Comparison of ENCODE assay signal across 8 cellular contexts in the genomic region with DNA sequence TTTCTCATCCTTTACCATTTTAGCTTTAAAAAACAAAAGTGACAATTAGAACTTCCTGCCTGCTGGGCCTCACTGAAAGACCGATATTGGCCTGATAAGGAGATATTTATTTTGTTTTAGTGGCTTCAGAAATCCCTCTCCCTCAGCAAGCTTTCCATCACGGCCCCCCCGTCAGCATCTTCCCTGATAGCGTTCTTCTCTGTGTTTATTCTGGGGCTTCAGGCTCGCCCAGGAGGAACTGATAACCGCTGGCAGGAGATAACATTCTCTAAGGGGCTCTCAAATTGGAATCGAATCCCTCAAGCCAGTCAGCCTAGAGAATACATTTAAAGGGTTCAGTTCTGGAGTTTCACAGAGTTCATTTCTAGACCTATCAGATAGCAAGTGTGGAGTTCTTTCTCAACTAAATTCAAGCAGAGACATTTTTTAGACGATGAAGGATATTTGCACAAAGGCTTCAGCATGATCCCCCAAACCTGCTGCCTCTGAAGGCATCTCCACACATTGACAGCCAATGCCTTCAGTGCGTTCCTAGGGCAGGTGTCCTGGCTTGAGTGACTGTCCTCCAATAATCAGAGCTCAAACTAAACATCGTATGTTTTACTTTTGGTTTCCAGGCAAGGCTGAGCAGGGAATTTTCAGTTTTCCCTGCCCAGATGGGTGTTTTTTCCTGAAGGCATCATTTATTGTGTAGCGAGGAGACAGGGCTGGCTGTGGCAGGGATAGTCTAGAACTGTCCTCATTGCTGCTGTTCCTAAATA. TPM values are rescaled to one million over a fixed set of nuclear protein-coding genes. Genes with fewer than 3 reads are reported as not detected.
A peak's percentile ranks its signal among the peaks of the same experiment; 100 is the strongest.
DNase-seq lines count a peak whose midpoint lies in the region; ATAC-seq and TF ChIP-seq lines count a peak whose summit lies in the region.
"Had no signal": no experiment of that assay in that cellular context is flagged by ENCODE, and none has a peak within 500 bp of the region (broad histone marks: within the 10 kb centered on the region; RNA-seq: fewer than 3 reads in every experiment).

No MANE protein-coding gene starts in this region.

- H3K36me3 ChIP-seq in psoas muscle (ENCODE audit: insufficient read depth in 1 of 2, low read depth in 1 of 2) = peaks cover 0 to 7% of the 10 kb centered on the region in 2 donors

- no peak for TF ChIP-seq CTCF in endothelial cell (IDR thresholded peaks at IDR 0.05; ENCODE audit: unreplicated experiment)
- no peak for TF ChIP-seq CTCF in psoas muscle (IDR thresholded peaks at IDR 0.05)
- no peak for TF ChIP-seq CTCF in lower leg skin (IDR thresholded peaks at IDR 0.05)

- no peaks in the 10 kb centered on the region for H3K4me1 ChIP-seq in psoas muscle

- no peaks in the 10 kb centered on the region for H3K9me3 Mint-ChIP-seq in endothelial cell (ENCODE audit: unreplicated experiment)

- H3K27ac ChIP-seq in psoas muscle = no peak overlapping the region

- no peak for ATAC-seq in psoas muscle

- WGBS in psoas muscle, 3 donors = 68 to 75% (median 68%) methylated on average over 11 of the region's 11 CpGs
- WGBS in lower leg skin, 2 donors = 68 to 73% methylated on average over 11 of the region's 11 CpGs

- intact Hi-C loops in psoas muscle (cut with DNase I) (no loop called here), lower leg skin (cut with DNase I; ENCODE audit: low total_unique reads) (no loop called here)

- peak overlapping the region; percentile 47 for H3K4me3 Mint-ChIP-seq in endothelial cell (ENCODE audit: unreplicated experiment)

- DNase-seq in OCI-M1 (lab: John Stamatoyannopoulos, UW) = peak; percentile 52
- DNase-seq in endothelial cell (ENCODE audit: low spot score) = no peak
- no peak for DNase-seq in psoas muscle
- DNase-seq in NOMO-1 treated with DMSO at 0.1 percent for 48 hours (lab: John Stamatoyannopoulos, UW; ENCODE audit: unreplicated experiment) = no peak
- DNase-seq in EL = no peak
- DNase-seq in lower leg skin (ENCODE audit: low spot score in 2 of 2) = no peak
- DNase-seq: NCI-H774 had no signal

- H3K27ac Mint-ChIP-seq in endothelial cell (ENCODE audit: unreplicated experiment) = peak overlapping the region; percentile 57

- H3K4me3 ChIP-seq in GM08714 (ENCODE audit: low read length) (peak overlapping the region; percentile 67; the same call in 1 of the 2 replicates), psoas muscle (peak overlapping the region; percentile 34), lower leg skin (ENCODE audit: low read depth, poor library complexity, severe bottlenecking) (no peak overlapping the region)

- peaks cover 4% of the 10 kb centered on the region for H3K27me3 Mint-ChIP-seq in endothelial cell (ENCODE audit: unreplicated experiment)

- peaks cover 52% of the 10 kb centered on the region for H3K36me3 Mint-ChIP-seq in endothelial cell (ENCODE audit: low read depth, unreplicated experiment)

- H3K4me1 Mint-ChIP-seq in endothelial cell (ENCODE audit: unreplicated experiment) = peaks cover 61% of the 10 kb centered on the region

- H3K27me3 ChIP-seq in psoas muscle (ENCODE audit: insufficient read depth in 3 of 3, low read length in 2 of 3) = peaks cover 0 to 3% (median 0%) of the 10 kb centered on the region in 3 donors

- TF ChIP-seq POLR2A in lower leg skin (IDR thresholded peaks at IDR 0.05) = no peak

- H3K9me3 ChIP-seq in psoas muscle = no peaks in the 10 kb centered on the region

RNA-seq across cellular contexts. Expression of a gene that starts 17.0 kb away (rescaled TPM):
- total RNA-seq in endothelial cell (ENCODE audit: unreplicated experiment) = 19.6 TPM
- total RNA-seq in psoas muscle = 1 to 10 TPM; 1.3 to 2.0 (median 1.7) TPM
- polyA plus RNA-seq in psoas muscle = under 1 TPM; 0.33 to 0.72 (median 0.36) TPM
- 10 to 100 TPM; 31.3 to 51.9 (median 40.9) TPM for total RNA-seq in lower leg skin
